ENCODE assay signal across 24 cellular contexts in genomic region chr22:39731881-39732555, GRCh38.
DNase-seq lines count a peak whose midpoint lies in the region; TF ChIP-seq lines count a peak whose summit lies in the region.
"Had no signal": no experiment of that assay in that cellular context is flagged by ENCODE, and none has a peak within 500 bp of the region (broad histone marks: within the 10 kb centered on the region; RNA-seq: fewer than 3 reads in every experiment).

No MANE protein-coding gene starts in this region.

- DNase-seq in GM13977 (ENCODE audit: low spot score) (peak; percentile 10), NCI-H1694 treated with DMSO at 0.1 percent for 48 hours (lab: John Stamatoyannopoulos, UW) (peak; percentile 68), islet precursor cell (peak; percentile 49), UCSD-AML1 (lab: John Stamatoyannopoulos, UW; ENCODE audit: unreplicated experiment) (no peak), NCI-H510A (lab: John Stamatoyannopoulos, UW) (no peak), dermis blood vessel endothelial cell (no peak), cerebellar nuclear complex (lab: John Stamatoyannopoulos, UW) (no peak)
- DNase-seq: activated CD4-positive, alpha-beta T cell treated with anti-CD3 and anti-CD28 coated beads for 4 hours; activated naive CD4-positive, alpha-beta T cell treated with anti-CD3 and anti-CD28 coated beads for 36 hours; amygdala; CD4-positive, CD25-positive, alpha-beta regulatory T cell; cortex of kidney; KG1; lower lobe of right lung; mucosa of descending colon; NCI-H2029 treated with DMSO at 0.1 percent for 48 hours; NCI-H446 treated with DMSO at 0.1 percent for 48 hours; posterior cingulate gyrus; stimulated activated CD4-positive, alpha-beta T cell treated with anti-CD3 and anti-CD28 coated beads, Interleukin-15, amount 100 ng/mL, for 24 hours; T-helper 1 cell had no signal

- in situ Hi-C loops in GM13977 (cut with MboI; ENCODE audit: low pct_unique_long_range_greater_than_20kb, low sequenced_read_pairs, unreplicated experiment) = no loop called here

- peaks cover 0 to 24% (median 18%) of the 10 kb centered on the region in 10 experiments; a peak in 16 of 20 replicates for H3K4me1 ChIP-seq in BLaER1 treated with 17β-estradiol and CSF1 and Interleukin-3, amounts not matched to agents 10 nM and 100 nM
- H3K4me1 ChIP-seq: gastroesophageal sphincter, lower lobe of right lung, SJSA1, tibial artery had no signal

- peak overlapping the region in 9 of 11 experiments; percentile 24 to 85 (median 74); a peak in 18 of 22 replicates for H3K4me2 ChIP-seq in BLaER1 treated with 17β-estradiol and CSF1 and Interleukin-3, amounts not matched to agents 10 nM and 100 nM

- TF ChIP-seq CTCF in GM13977 (IDR thresholded peaks at IDR 0.05; ENCODE audit: extremely low read depth, insufficient read depth, missing control alignments) = no peak

- no peaks in the 10 kb centered on the region for H3K27me3 ChIP-seq in BLaER1 treated with 17β-estradiol and CSF1 and Interleukin-3, amounts not matched to agents 10 nM and 100 nM

- H3K9me3 ChIP-seq in BLaER1 treated with 17β-estradiol and CSF1 and Interleukin-3, amounts not matched to agents 10 nM and 100 nM (replicated peaks in 1 of 11) = no peaks in the 10 kb centered on the region
- H3K9me3 ChIP-seq: gastroesophageal sphincter, lower lobe of right lung, mucosa of descending colon, SJSA1, tibial artery had no signal

- no peaks in the 10 kb centered on the region for H3K36me3 ChIP-seq in BLaER1 treated with 17β-estradiol and CSF1 and Interleukin-3, amounts not matched to agents 10 nM and 100 nM
- H3K36me3 ChIP-seq: gastroesophageal sphincter, lower lobe of right lung, SJSA1, tibial artery had no signal

- peak overlapping the region in 4 of 11 experiments; percentile 12 to 33 (median 22); a peak in 4 of 22 replicates for H3K9ac ChIP-seq in BLaER1 treated with 17β-estradiol and CSF1 and Interleukin-3, amounts not matched to agents 10 nM and 100 nM

- H4K20me1 ChIP-seq in BLaER1 treated with 17β-estradiol and CSF1 and Interleukin-3, amounts not matched to agents 10 nM and 100 nM = no peaks in the 10 kb centered on the region

- H3K27ac ChIP-seq in BLaER1 treated with 17β-estradiol and CSF1 and Interleukin-3, amounts not matched to agents 10 nM and 100 nM = peak overlapping the region in 3 of 11 experiments; percentile 23 to 46 (median 32); a peak in 4 of 22 replicates
- H3K27ac ChIP-seq: gastroesophageal sphincter, lower lobe of right lung, SJSA1, tibial artery had no signal

- H3K4me3 ChIP-seq in BLaER1 treated with 17β-estradiol and CSF1 and Interleukin-3, amounts not matched to agents 10 nM and 100 nM = no peak overlapping the region
- H3K4me3 ChIP-seq: gastroesophageal sphincter, lower lobe of right lung, mucosa of descending colon, SJSA1, tibial artery had no signal

Comparison
In these comparisons a context has a peak if more than half of its experiments do, and no peak if none do; other contexts are left out.
1. DNase-seq: peak in GM13977 (single experiment), NCI-H1694 treated with DMSO at 0.1 percent for 48 hours (single experiment) and islet precursor cell (single experiment); none in UCSD-AML1 (single experiment), NCI-H510A (single experiment), dermis blood vessel endothelial cell (single experiment) and cerebellar nuclear complex (0 of 2).